Comparison of ENCODE assay signal across 17 cellular contexts in genomic region chr1:115665746-115666145, GRCh38. TPM values are rescaled to one million over a fixed set of nuclear protein-coding genes. Genes with fewer than 3 reads are reported as not detected.
DNase-seq lines count a peak whose midpoint lies in the region; FAIRE-seq and TF ChIP-seq lines count a peak whose summit lies in the region.
"Had no signal": no experiment of that assay in that cellular context is flagged by ENCODE, and none has a peak within 500 bp of the region (broad histone marks: within the 10 kb centered on the region; RNA-seq: fewer than 3 reads in every experiment).

No MANE protein-coding gene starts in this region.

- TF ChIP-seq EP300 in sigmoid colon (IDR thresholded peaks at IDR 0.05): no peak

- no peaks in the 10 kb centered on the region for H3K9me3 ChIP-seq in sigmoid colon

- 53 to 82% methylated on average over 4 of the region's 4 CpGs for WGBS in sigmoid colon, 2 donors

- H3K4me3 ChIP-seq in sigmoid colon: no peak overlapping the region
- H3K4me3 ChIP-seq: GM12878, GM23248 had no signal

- peaks cover 0 to 6% (median 0%) of the 10 kb centered on the region in 5 experiments for H3K9me3 Mint-ChIP-seq in brain

- peak; percentile 68 for DNase-seq in DMS79 treated with DMSO at 0.1 percent for 48 hours (lab: John Stamatoyannopoulos, UW)
- peak; percentile 49 for DNase-seq in NCI-H2029 treated with DMSO at 0.1 percent for 48 hours (lab: John Stamatoyannopoulos, UW)
- no peak for DNase-seq in sigmoid colon
- DNase-seq in HuH-7 (ENCODE audit: low spot score): no peak
- DNase-seq in D721Med (ENCODE audit: insufficient read length, low spot score): no peak
- DNase-seq in stimulated activated CD4-positive, alpha-beta T cell treated with anti-CD3 and anti-CD28 coated beads, Interleukin-2, amount 100 ng/mL, for 48 hours: no peak
- DNase-seq: CD4-positive, CD25-positive, alpha-beta regulatory T cell; GM23248; KBM-7; NCI-H1436 treated with DMSO at 0.1 percent for 48 hours; NCI-H446; NCI-H774; SK-N-SH; T-helper 1 cell had no signal

- peaks cover 41% of the 10 kb centered on the region for H3K36me3 Mint-ChIP-seq in brain
- H3K36me3 Mint-ChIP-seq: CD4-positive, CD25-positive, alpha-beta regulatory T cell had no signal

- H3K27ac Mint-ChIP-seq in brain: peak overlapping the region in 3 of 5 experiments; percentile 40 to 93 (median 88)
- H3K27ac Mint-ChIP-seq: CD4-positive, CD25-positive, alpha-beta regulatory T cell had no signal

- H3K36me3 ChIP-seq in sigmoid colon: peaks cover 0 to 49% (median 16%) of the 10 kb centered on the region in 4 donors

- intact Hi-C loops in sigmoid colon (cut with DNase I): no loop called here

- H3K4me3 Mint-ChIP-seq in brain: no peak overlapping the region
- H3K4me3 Mint-ChIP-seq: CD4-positive, CD25-positive, alpha-beta regulatory T cell had no signal

- TF ChIP-seq CTCF in brain (conservative IDR thresholded peaks at IDR 0.05) (no peak), sigmoid colon (IDR thresholded peaks at IDR 0.05) (no peak), D721Med (IDR thresholded peaks at IDR 0.05; ENCODE audit: insufficient read depth, missing control alignments) (no peak)

- H3K27me3 Mint-ChIP-seq in brain: no peaks in the 10 kb centered on the region
- H3K27me3 Mint-ChIP-seq: CD4-positive, CD25-positive, alpha-beta regulatory T cell had no signal

- no peak for FAIRE-seq in D721Med (lab: Jason Lieb, UNC)
- FAIRE-seq: G401.6, GM12878 had no signal

- no peaks in the 10 kb centered on the region for H3K27me3 ChIP-seq in sigmoid colon

- H3K4me1 Mint-ChIP-seq in brain: peaks cover 10% of the 10 kb centered on the region

- H3K27ac ChIP-seq in sigmoid colon: peak overlapping the region in 3 of 4 donors; percentile 61 to 93 (median 85)
- H3K27ac ChIP-seq: GM23248 had no signal

- no peak for TF ChIP-seq POLR2A in sigmoid colon (IDR thresholded peaks at IDR 0.05)

- H3K4me1 ChIP-seq in sigmoid colon: peaks cover 0 to 54% (median 23%) of the 10 kb centered on the region in 4 donors

RNA-seq across cellular contexts. Expression of gene VANGL1, which starts 24.0 kb away (rescaled TPM):
- polyA plus RNA-seq in brain (ENCODE audit: insufficient read depth, low read depth, low replicate concordance) (10.8 TPM), sigmoid colon (1 to 10 TPM; 1.2 to 5.0 (median 2.5) TPM)
- 10 to 100 TPM in 1 of 4 donors, 1 to 10 TPM in 3; 7.1 to 14.7 (median 8.1) TPM for total RNA-seq in sigmoid colon

Comparison
In these comparisons a context has a peak if more than half of its experiments do, and no peak if none do; other contexts are left out.
1. DNase-seq: peak in DMS79 treated with DMSO at 0.1 percent for 48 hours (single experiment) and NCI-H2029 treated with DMSO at 0.1 percent for 48 hours (single experiment); none in sigmoid colon (single experiment), HuH-7 (single experiment), D721Med (single experiment) and stimulated activated CD4-positive, alpha-beta T cell treated with anti-CD3 and anti-CD28 coated beads, Interleukin-2, amount 100 ng/mL, for 48 hours (0 of 2).